ENCODE assay signal across 10 cellular contexts in genomic region chr12:2294651-2295475, GRCh38.
A peak's percentile ranks its signal among the peaks of the same experiment; 100 is the strongest.
DNase-seq lines count a peak whose midpoint lies in the region; ATAC-seq, FAIRE-seq and TF ChIP-seq lines count a peak whose summit lies in the region.
"Had no signal": no experiment of that assay in that cellular context is flagged by ENCODE, and none has a peak within 500 bp of the region (broad histone marks: within the 10 kb centered on the region; RNA-seq: fewer than 3 reads in every experiment).

No MANE protein-coding gene starts in this region.

- H3K4me1 Mint-ChIP-seq in mesothelial cell of epicardium, result peaks cover 14% of the 10 kb centered on the region

- H3K27me3 Mint-ChIP-seq in mesothelial cell of epicardium (ENCODE audit: low read depth), result no peaks in the 10 kb centered on the region

- peak overlapping the region; percentile 32 for H3K27ac ChIP-seq in right cardiac atrium (ENCODE audit: low read length)
- no peak overlapping the region for H3K27ac ChIP-seq in kidney (ENCODE audit: low read depth in 2 of 2, low read length in 2 of 2)

- intact Hi-C loops in right cardiac atrium (cut with DNase I), result no loop called here
- intact Hi-C loops in kidney (cut with DNase I), result no loop called here

- TF ChIP-seq CTCF in GM12865 (IDR thresholded peaks at IDR 0.05; ENCODE audit: insufficient read depth, low read depth, low read length, missing control alignments) (no peak), mesothelial cell of epicardium (IDR thresholded peaks at IDR 0.05; ENCODE audit: unreplicated experiment) (no peak), kidney (IDR thresholded peaks at IDR 0.05; ENCODE audit: borderline replicate concordance, extremely low read depth, insufficient read depth) (no peak)

- no peak overlapping the region for H3K4me3 ChIP-seq in GM12865 (ENCODE audit: low read depth, low read length)
- H3K4me3 ChIP-seq in right cardiac atrium (ENCODE audit: low read length), result no peak overlapping the region
- no peak overlapping the region for H3K4me3 ChIP-seq in kidney (ENCODE audit: low read length in 2 of 2)

- peak; percentile 26 for DNase-seq in GM12865 (ENCODE audit: low read depth)
- peak; percentile 86 for DNase-seq in SKM-1 treated with dmso at 0.1 percent for 144 hours (lab: John Stamatoyannopoulos, UW; ENCODE audit: unreplicated experiment)
- peak in 1 of 3 donors; percentile 42 for DNase-seq in right cardiac atrium
- peak; percentile 19 for DNase-seq in stimulated activated naive CD8-positive, alpha-beta T cell treated with anti-CD3 and anti-CD28 coated beads, Interleukin-15, Interleukin-2, amounts not matched to agents 100 U/mL and 50 U/mL, for 24 hours
- no peak for DNase-seq in mesothelial cell of epicardium (ENCODE audit: low spot score in 2 of 2, unreplicated experiment in 2 of 2)
- no peak for DNase-seq in kidney
- DNase-seq in iPS-NIHi7 (ENCODE audit: extremely low spot score), result no peak
- DNase-seq: NCI-H2029 treated with DMSO at 0.1 percent for 48 hours had no signal

- peak; percentile 6 to 43 for ATAC-seq in right cardiac atrium
- peak; percentile 60 for ATAC-seq in stimulated activated naive CD8-positive, alpha-beta T cell treated with anti-CD3 and anti-CD28 coated beads, Interleukin-15, Interleukin-2, amounts not matched to agents 100 U/mL and 50 U/mL, for 24 hours
- ATAC-seq in GM18511 (IDR thresholded peaks at IDR 0.05; ENCODE audit: unreplicated experiment), result no peak

- peaks cover 23% of the 10 kb centered on the region for H3K4me1 ChIP-seq in right cardiac atrium (ENCODE audit: control insufficient read depth, insufficient read depth, low read length)
- H3K4me1 ChIP-seq in kidney (ENCODE audit: control insufficient read depth in 1 of 2, insufficient read depth in 1 of 2, low read depth in 1 of 2, low read length in 2 of 2), result peaks cover 7 to 14% of the 10 kb centered on the region in 2 donors

- H3K4me3 Mint-ChIP-seq in mesothelial cell of epicardium, result no peak overlapping the region

- H3K36me3 Mint-ChIP-seq in mesothelial cell of epicardium, result no peaks in the 10 kb centered on the region

- H3K9me3 ChIP-seq in right cardiac atrium (ENCODE audit: control insufficient read depth, low read length), result no peaks in the 10 kb centered on the region
- no peaks in the 10 kb centered on the region for H3K9me3 ChIP-seq in kidney (ENCODE audit: control insufficient read depth in 1 of 2, low read length in 2 of 2)

- H3K27ac Mint-ChIP-seq in mesothelial cell of epicardium, result no peak overlapping the region

- 75% methylated on average over 20 of the region's 20 CpGs for WGBS in right cardiac atrium

- no peaks in the 10 kb centered on the region for H3K9me3 Mint-ChIP-seq in mesothelial cell of epicardium

- no peaks in the 10 kb centered on the region for H3K27me3 ChIP-seq in right cardiac atrium (ENCODE audit: control insufficient read depth, insufficient read depth)

- H3K9ac ChIP-seq in kidney (ENCODE audit: low read length in 2 of 2), result no peak overlapping the region

- no peaks in the 10 kb centered on the region for H3K36me3 ChIP-seq in kidney (ENCODE audit: control insufficient read depth in 1 of 2, insufficient read depth in 2 of 2, low read length in 2 of 2)

- FAIRE-seq in kidney (lab: Jason Lieb, UNC), result no peak
- FAIRE-seq: endothelial cell of umbilical vein had no signal

Comparison
In these comparisons a context has a peak if more than half of its experiments do, and no peak if none do; other contexts are left out.
1. DNase-seq: peak in GM12865 (single experiment), SKM-1 treated with dmso at 0.1 percent for 144 hours (single experiment) and stimulated activated naive CD8-positive, alpha-beta T cell treated with anti-CD3 and anti-CD28 coated beads, Interleukin-15, Interleukin-2, amounts not matched to agents 100 U/mL and 50 U/mL, for 24 hours (single experiment); none in mesothelial cell of epicardium (0 of 2), kidney (single experiment) and iPS-NIHi7 (single experiment).